In genomic region chr1:243596441-243597183, GRCh38 we compare ENCODE assay signal across 8 cellular contexts.
DNase-seq lines count a peak whose midpoint lies in the region; ATAC-seq, FAIRE-seq and TF ChIP-seq lines count a peak whose summit lies in the region.

No MANE protein-coding gene starts in this region.

- H3K4me3 Mint-ChIP-seq in activated CD4-positive, alpha-beta T cell treated with anti-CD3 and anti-CD28 coated beads, Interleukin-2, amount 10 ng/mL, durations not matched to agents 24 days and 14 days, result peak overlapping the region; percentile 43

- H3K4me3 ChIP-seq in lower lobe of right lung, result no peak overlapping the region

- H3K9me3 ChIP-seq in lower lobe of right lung, result peaks cover 5% of the 10 kb centered on the region

- H3K27ac ChIP-seq in lower lobe of right lung, result no peak overlapping the region

- ATAC-seq in GM19455 (IDR thresholded peaks at IDR 0.05; ENCODE audit: unreplicated experiment) (peak; percentile 99), HG03439 (IDR thresholded peaks at IDR 0.05; ENCODE audit: unreplicated experiment) (peak; percentile 99), lower lobe of right lung (peak; percentile 65 to 74)

- peaks cover 19% of the 10 kb centered on the region for H3K36me3 Mint-ChIP-seq in activated CD4-positive, alpha-beta T cell treated with anti-CD3 and anti-CD28 coated beads, Interleukin-2, amount 10 ng/mL, durations not matched to agents 24 days and 14 days (ENCODE audit: low read depth)

- DNase-seq in D721Med (ENCODE audit: insufficient read length, low spot score) (no peak), lower lobe of right lung (no peak), SK-N-DZ (ENCODE audit: low spot score) (no peak), NCI-H2029 treated with DMSO at 0.1 percent for 48 hours (lab: John Stamatoyannopoulos, UW) (no peak), NCI-H2171 (lab: John Stamatoyannopoulos, UW) (no peak)
- peak; percentile 81 for DNase-seq in activated CD4-positive, alpha-beta T cell treated with anti-CD3 and anti-CD28 coated beads, Interleukin-2, amount 10 ng/mL, durations not matched to agents 24 days and 14 days

- H3K4me1 Mint-ChIP-seq in activated CD4-positive, alpha-beta T cell treated with anti-CD3 and anti-CD28 coated beads, Interleukin-2, amount 10 ng/mL, durations not matched to agents 24 days and 14 days, result peaks cover 24% of the 10 kb centered on the region

- peak overlapping the region; percentile 87 for H3K27ac Mint-ChIP-seq in activated CD4-positive, alpha-beta T cell treated with anti-CD3 and anti-CD28 coated beads, Interleukin-2, amount 10 ng/mL, durations not matched to agents 24 days and 14 days

- intact Hi-C loops in activated CD4-positive, alpha-beta T cell treated with anti-CD3 and anti-CD28 coated beads, Interleukin-2, amount 10 ng/mL, durations not matched to agents 24 days and 14 days (cut with micrococcal nuclease), result loop anchor here (1.0 to 5.0 kb wide), 7 partner anchors 8 to 726 kb away; no protein-coding TSS in a partner anchor
- intact Hi-C loops in lower lobe of right lung (cut with DNase I), result no loop called here

- no peak for TF ChIP-seq CTCF in D721Med (IDR thresholded peaks at IDR 0.05; ENCODE audit: insufficient read depth, missing control alignments)
- TF ChIP-seq CTCF in lower lobe of right lung (IDR thresholded peaks at IDR 0.05), result no peak

- peak; percentile 91 for FAIRE-seq in D721Med (lab: Jason Lieb, UNC)

- H3K36me3 ChIP-seq in lower lobe of right lung, result no peaks in the 10 kb centered on the region

- H3K4me1 ChIP-seq in lower lobe of right lung, result no peaks in the 10 kb centered on the region

- H3K27me3 Mint-ChIP-seq in activated CD4-positive, alpha-beta T cell treated with anti-CD3 and anti-CD28 coated beads, Interleukin-2, amount 10 ng/mL, durations not matched to agents 24 days and 14 days, result no peaks in the 10 kb centered on the region

- H3K27me3 ChIP-seq in lower lobe of right lung (ENCODE audit: low read depth), result no peaks in the 10 kb centered on the region

- H3K9me3 Mint-ChIP-seq in activated CD4-positive, alpha-beta T cell treated with anti-CD3 and anti-CD28 coated beads, Interleukin-2, amount 10 ng/mL, durations not matched to agents 24 days and 14 days, result no peaks in the 10 kb centered on the region
